In the genomic region with DNA sequence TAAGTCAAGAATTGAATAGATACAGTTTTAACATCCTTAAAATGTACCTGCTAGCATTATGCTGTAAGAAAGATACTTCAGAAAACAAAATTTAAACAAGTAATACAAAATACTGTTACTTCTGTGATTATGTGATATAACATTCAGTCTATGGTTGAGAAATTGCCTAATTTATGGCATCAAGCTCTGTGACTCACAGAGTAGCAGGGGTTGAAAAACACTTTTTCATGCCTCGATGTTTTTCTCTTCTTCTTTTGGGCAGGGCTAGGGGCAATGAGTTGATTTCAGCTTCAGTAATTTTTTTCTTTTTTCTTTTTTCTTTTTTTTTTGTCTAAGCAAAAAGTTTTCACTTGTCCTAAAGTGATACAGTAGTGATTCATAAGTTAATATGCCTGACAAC, we compare ENCODE assay signal across 1 cellular context.
TF ChIP-seq lines count a peak whose summit lies in the region.

No MANE protein-coding gene starts in this region.

TF ChIP-seq in HCT116, 20 proteins besides CTCF, POLR2A, EP300 and RAD21 (continued from another document):
- TF ChIP-seq, protein P1, sequence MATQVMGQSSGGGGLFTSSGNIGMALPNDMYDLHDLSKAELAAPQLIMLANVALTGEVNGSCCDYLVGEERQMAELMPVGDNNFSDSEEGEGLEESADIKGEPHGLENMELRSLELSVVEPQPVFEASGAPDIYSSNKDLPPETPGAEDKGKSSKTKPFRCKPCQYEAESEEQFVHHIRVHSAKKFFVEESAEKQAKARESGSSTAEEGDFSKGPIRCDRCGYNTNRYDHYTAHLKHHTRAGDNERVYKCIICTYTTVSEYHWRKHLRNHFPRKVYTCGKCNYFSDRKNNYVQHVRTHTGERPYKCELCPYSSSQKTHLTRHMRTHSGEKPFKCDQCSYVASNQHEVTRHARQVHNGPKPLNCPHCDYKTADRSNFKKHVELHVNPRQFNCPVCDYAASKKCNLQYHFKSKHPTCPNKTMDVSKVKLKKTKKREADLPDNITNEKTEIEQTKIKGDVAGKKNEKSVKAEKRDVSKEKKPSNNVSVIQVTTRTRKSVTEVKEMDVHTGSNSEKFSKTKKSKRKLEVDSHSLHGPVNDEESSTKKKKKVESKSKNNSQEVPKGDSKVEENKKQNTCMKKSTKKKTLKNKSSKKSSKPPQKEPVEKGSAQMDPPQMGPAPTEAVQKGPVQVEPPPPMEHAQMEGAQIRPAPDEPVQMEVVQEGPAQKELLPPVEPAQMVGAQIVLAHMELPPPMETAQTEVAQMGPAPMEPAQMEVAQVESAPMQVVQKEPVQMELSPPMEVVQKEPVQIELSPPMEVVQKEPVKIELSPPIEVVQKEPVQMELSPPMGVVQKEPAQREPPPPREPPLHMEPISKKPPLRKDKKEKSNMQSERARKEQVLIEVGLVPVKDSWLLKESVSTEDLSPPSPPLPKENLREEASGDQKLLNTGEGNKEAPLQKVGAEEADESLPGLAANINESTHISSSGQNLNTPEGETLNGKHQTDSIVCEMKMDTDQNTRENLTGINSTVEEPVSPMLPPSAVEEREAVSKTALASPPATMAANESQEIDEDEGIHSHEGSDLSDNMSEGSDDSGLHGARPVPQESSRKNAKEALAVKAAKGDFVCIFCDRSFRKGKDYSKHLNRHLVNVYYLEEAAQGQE (IDR thresholded peaks at IDR 0.05; ENCODE audit: low read depth) = no peak
- no peak for TF ChIP-seq SP1 (IDR thresholded peaks at IDR 0.05; ENCODE audit: low read depth)
- TF ChIP-seq POLR2AphosphoS5 (IDR thresholded peaks at IDR 0.05; ENCODE audit: low read depth, low read length) = no peak
- TF ChIP-seq EZH2 (IDR thresholded peaks at IDR 0.05) = no peak
- no peak for TF ChIP-seq YY1 (IDR thresholded peaks at IDR 0.05; ENCODE audit: extremely low read depth, insufficient replicate concordance, low read depth, low read length)
TF ChIP-seq in HCT116: peak in this region for 0.
